Comparison of ENCODE assay signal across 16 cellular contexts in the genomic region with DNA sequence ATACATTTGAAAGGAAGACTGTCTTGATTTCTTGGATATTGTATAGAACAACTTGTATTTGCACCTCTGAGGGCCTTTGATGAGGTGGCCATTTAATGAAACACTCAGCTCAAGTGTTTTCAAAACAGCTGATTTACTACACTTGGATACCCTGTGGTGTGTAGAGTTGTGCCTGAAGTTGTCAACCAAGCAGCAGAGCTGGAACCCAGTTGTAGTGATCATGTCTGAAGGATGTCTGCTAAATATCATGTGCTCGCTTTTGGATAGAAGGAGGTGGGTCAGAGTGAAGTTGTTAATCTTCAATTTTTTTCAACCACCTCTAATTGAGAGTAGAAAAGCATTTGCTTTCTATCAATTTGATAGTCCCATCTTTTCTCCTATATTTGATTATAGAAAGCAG.
A peak's percentile ranks its signal among the peaks of the same experiment; 100 is the strongest.
DNase-seq lines count a peak whose midpoint lies in the region; ATAC-seq and TF ChIP-seq lines count a peak whose summit lies in the region.
"Had no signal": no experiment of that assay in that cellular context is flagged by ENCODE, and none has a peak within 500 bp of the region (broad histone marks: within the 10 kb centered on the region; RNA-seq: fewer than 3 reads in every experiment).

No MANE protein-coding gene starts in this region.

- no peak overlapping the region for H4K91ac ChIP-seq in IMR-90 (ENCODE audit: insufficient read depth, low read depth, low read length)

- CTCF ChIA-PET in activated CD8-positive, alpha-beta T cell treated with anti-CD3 and anti-CD28 coated beads, Interleukin-2, amount 10 ng/mL, durations not matched to agents 7 days and 5 days (lab: Charles Lee) = interaction anchor here (1.2 kb wide), 1 partner anchor 135 kb away, joined by 3 read pairs; no protein-coding TSS in a partner anchor
- CTCF ChIA-PET in activated CD8-positive, alpha-beta T cell treated with anti-CD3 and anti-CD28 coated beads for 36 hours (lab: Charles Lee) = interaction anchor here (1.8 kb wide), 1 partner anchor 10 kb away, joined by 4 read pairs; no protein-coding TSS in a partner anchor
- CTCF ChIA-PET in IMR-90 (lab: Yijun Ruan, JAX) = no interaction called here
- CTCF ChIA-PET in naive thymus-derived CD4-positive, alpha-beta T cell (lab: Charles Lee) = no interaction called here

- H3K79me1 ChIP-seq in IMR-90 (ENCODE audit: low read depth in 1 of 2, low read length in 2 of 2) = peaks cover 0 to 8% of the 10 kb centered on the region in 2 experiments; a peak in 2 of 4 replicates

- POLR2A ChIA-PET in activated CD8-positive, alpha-beta T cell treated with anti-CD3 and anti-CD28 coated beads, Interleukin-2, amount 10 ng/mL, durations not matched to agents 7 days and 5 days (lab: Charles Lee) = no interaction called here
- POLR2A ChIA-PET in activated CD8-positive, alpha-beta T cell treated with anti-CD3 and anti-CD28 coated beads for 36 hours (lab: Charles Lee) = no interaction called here
- POLR2A ChIA-PET in IMR-90 (lab: Charles Lee; ENCODE audit: unreplicated experiment) = no interaction called here
- POLR2A ChIA-PET in naive thymus-derived CD4-positive, alpha-beta T cell (lab: Charles Lee) = no interaction called here

- H3K27me3 ChIP-seq in CD4-positive, CD25-positive, alpha-beta regulatory T cell (ENCODE audit: control insufficient read depth, insufficient read depth, low read length) = no peaks in the 10 kb centered on the region
- no peaks in the 10 kb centered on the region for H3K27me3 ChIP-seq in IMR-90 (ENCODE audit: control insufficient read depth, insufficient read depth, low read length)
- H3K27me3 ChIP-seq in naive thymus-derived CD4-positive, alpha-beta T cell (ENCODE audit: control insufficient read depth in 2 of 2, insufficient read depth in 2 of 2, low read length in 2 of 2) = no peaks in the 10 kb centered on the region

- peaks cover 2% of the 10 kb centered on the region for H3K36me3 Mint-ChIP-seq in activated CD8-positive, alpha-beta T cell treated with anti-CD3 and anti-CD28 coated beads, Interleukin-2, amount 10 ng/mL, durations not matched to agents 7 days and 5 days (ENCODE audit: low read depth)
- H3K36me3 Mint-ChIP-seq in activated CD8-positive, alpha-beta T cell treated with anti-CD3 and anti-CD28 coated beads for 36 hours (ENCODE audit: low read depth) = no peaks in the 10 kb centered on the region
- no peaks in the 10 kb centered on the region for H3K36me3 Mint-ChIP-seq in CD4-positive, CD25-positive, alpha-beta regulatory T cell
- H3K36me3 Mint-ChIP-seq in naive thymus-derived CD4-positive, alpha-beta T cell = peaks cover 0 to 3% (median 0%) of the 10 kb centered on the region in 5 donors

- H3K27ac Mint-ChIP-seq in activated CD8-positive, alpha-beta T cell treated with anti-CD3 and anti-CD28 coated beads, Interleukin-2, amount 10 ng/mL, durations not matched to agents 7 days and 5 days = peak overlapping the region; percentile 94
- H3K27ac Mint-ChIP-seq in activated CD8-positive, alpha-beta T cell treated with anti-CD3 and anti-CD28 coated beads for 36 hours = no peak overlapping the region
- peak overlapping the region in 2 of 3 donors; percentile 84 to 89 for H3K27ac Mint-ChIP-seq in CD4-positive, CD25-positive, alpha-beta regulatory T cell
- peak overlapping the region in 3 of 9 donors; percentile 79 to 90 (median 86) for H3K27ac Mint-ChIP-seq in naive thymus-derived CD4-positive, alpha-beta T cell
- H3K27ac Mint-ChIP-seq: B cell had no signal

- H2AK9ac ChIP-seq in IMR-90 (replicated peaks; ENCODE audit: low read depth, low read length, poor library complexity) = no peak overlapping the region

- 0 out of 4 replicates have a peak overlapping the region, but pooled peaks of 1 of the 2 experiments have one; percentile 12 for H4K8ac ChIP-seq in IMR-90 (ENCODE audit: low read depth in 2 of 2, low read length in 2 of 2)

- H3K9me3 Mint-ChIP-seq in activated CD8-positive, alpha-beta T cell treated with anti-CD3 and anti-CD28 coated beads, Interleukin-2, amount 10 ng/mL, durations not matched to agents 7 days and 5 days (ENCODE audit: insufficient read depth) = no peaks in the 10 kb centered on the region
- H3K9me3 Mint-ChIP-seq in activated CD8-positive, alpha-beta T cell treated with anti-CD3 and anti-CD28 coated beads for 36 hours = no peaks in the 10 kb centered on the region
- H3K9me3 Mint-ChIP-seq in CD4-positive, CD25-positive, alpha-beta regulatory T cell = peaks cover 0 to 2% (median 0%) of the 10 kb centered on the region in 7 donors
- no peaks in the 10 kb centered on the region for H3K9me3 Mint-ChIP-seq in naive thymus-derived CD4-positive, alpha-beta T cell

- no peak for TF ChIP-seq CTCF in activated CD8-positive, alpha-beta T cell treated with anti-CD3 and anti-CD28 coated beads for 36 hours (IDR thresholded peaks at IDR 0.05)
- TF ChIP-seq CTCF in IMR-90 (conservative IDR thresholded peaks at IDR 0.05; ENCODE audit: low read depth, low read length) = no peak

- in situ Hi-C loops in IMR-90 (cut with MboI; ENCODE audit: low sequenced_read_pairs) = no loop called here

- peak overlapping the region; percentile 30; the same call in 1 of the 2 replicates for H2BK20ac ChIP-seq in IMR-90 (ENCODE audit: low read depth, low read length)

- no peak overlapping the region for H2AK5ac ChIP-seq in IMR-90 (ENCODE audit: low read depth, low read length)

- H2BK120ac ChIP-seq in IMR-90 (ENCODE audit: low read depth, low read length) = no peak overlapping the region; the same call in 1 of the 2 replicates

- no peaks in the 10 kb centered on the region for H3K9me3 ChIP-seq in CD4-positive, CD25-positive, alpha-beta regulatory T cell (ENCODE audit: control insufficient read depth in 2 of 2, low read length in 2 of 2)
- H3K9me3 ChIP-seq in IMR-90 (ENCODE audit: control insufficient read depth, insufficient read depth, low read length) = no peaks in the 10 kb centered on the region
- H3K9me3 ChIP-seq in naive thymus-derived CD4-positive, alpha-beta T cell (ENCODE audit: control insufficient read depth in 2 of 3, low read length in 3 of 3) = no peaks in the 10 kb centered on the region

- H3K4me3 ChIP-seq in CD4-positive, CD25-positive, alpha-beta regulatory T cell (ENCODE audit: low read depth, low read length) = no peak overlapping the region
- no peak overlapping the region for H3K4me3 ChIP-seq in IMR-90 (ENCODE audit: insufficient read depth, low read depth, low read length)
- H3K4me3 ChIP-seq in naive thymus-derived CD4-positive, alpha-beta T cell (ENCODE audit: low read length) = no peak overlapping the region

- H2BK15ac ChIP-seq in IMR-90 (ENCODE audit: low read depth, low read length) = peak overlapping the region; percentile 76; the same call in 1 of the 3 replicates

- no peak for DNase-seq in activated CD8-positive, alpha-beta T cell treated with anti-CD3 and anti-CD28 coated beads, Interleukin-2, amount 10 ng/mL, durations not matched to agents 7 days and 5 days
- no peak for DNase-seq in activated CD8-positive, alpha-beta T cell treated with anti-CD3 and anti-CD28 coated beads for 36 hours
- DNase-seq in CD4-positive, CD25-positive, alpha-beta regulatory T cell = no peak
- no peak for DNase-seq in IMR-90
- no peak for DNase-seq in naive thymus-derived CD4-positive, alpha-beta T cell
- DNase-seq in NCI-H524 (lab: John Stamatoyannopoulos, UW) = no peak
- DNase-seq: DMS153, H7, KG1, NCI-H1092, NCI-H1694 treated with DMSO at 0.1 percent for 48 hours, NCI-H2171, NCI-H82, SIG-M5 had no signal

- WGBS in IMR-90 (ENCODE audit: extremely low coverage in 2 of 2, insufficient read length in 1 of 2), 2 experiments = no CpG with 5 or more reads among the region's 1 CpG

- no peak overlapping the region for H2AFZ ChIP-seq in IMR-90 (replicated peaks; ENCODE audit: low read length, poor library complexity)

- no peak for ATAC-seq in activated CD8-positive, alpha-beta T cell treated with anti-CD3 and anti-CD28 coated beads, Interleukin-2, amount 10 ng/mL, durations not matched to agents 7 days and 5 days
- no peak for ATAC-seq in activated CD8-positive, alpha-beta T cell treated with anti-CD3 and anti-CD28 coated beads for 36 hours
- no peak for ATAC-seq in CD4-positive, CD25-positive, alpha-beta regulatory T cell (ENCODE audit: low read depth in 2 of 2)
- no peak for ATAC-seq in IMR-90 (ENCODE audit: low read depth)
- ATAC-seq in naive thymus-derived CD4-positive, alpha-beta T cell = no peak
- ATAC-seq in HG03025 (IDR thresholded peaks at IDR 0.05; ENCODE audit: low FRiP score, unreplicated experiment) = no peak

- H3K27ac ChIP-seq in CD4-positive, CD25-positive, alpha-beta regulatory T cell (ENCODE audit: insufficient read depth, low read length, poor library complexity, severe bottlenecking) = no peak overlapping the region
- H3K27ac ChIP-seq in IMR-90 (ENCODE audit: insufficient read depth, low read length) = no peak overlapping the region
- H3K27ac ChIP-seq in naive thymus-derived CD4-positive, alpha-beta T cell (ENCODE audit: low read depth, low read length) = no peak overlapping the region

- H2BK5ac ChIP-seq in IMR-90 (ENCODE audit: low read depth, low read length, poor library complexity, severe bottlenecking) = no peak overlapping the region

- no peak overlapping the region for H3K4me2 ChIP-seq in IMR-90 (ENCODE audit: low read depth, low read length)

- intact Hi-C loops in activated CD8-positive, alpha-beta T cell treated with anti-CD3 and anti-CD28 coated beads for 36 hours (cut with micrococcal nuclease) = no loop called here
- intact Hi-C loops in IMR-90 (cut with micrococcal nuclease) = no loop called here
- intact Hi-C loops in naive thymus-derived CD4-positive, alpha-beta T cell (cut with micrococcal nuclease) = loop anchor here in 1 of 2 donors (2.0 kb wide), 1 partner anchor 85 kb away; no protein-coding TSS in a partner anchor

- dilution Hi-C loops in IMR-90 (cut with HindIII; ENCODE audit: low sequenced_read_pairs, unreplicated experiment) = no loop called here

- H3K27me3 Mint-ChIP-seq in activated CD8-positive, alpha-beta T cell treated with anti-CD3 and anti-CD28 coated beads, Interleukin-2, amount 10 ng/mL, durations not matched to agents 7 days and 5 days (ENCODE audit: low read depth) = no peaks in the 10 kb centered on the region
- H3K27me3 Mint-ChIP-seq in activated CD8-positive, alpha-beta T cell treated with anti-CD3 and anti-CD28 coated beads for 36 hours = no peaks in the 10 kb centered on the region
- no peaks in the 10 kb centered on the region for H3K27me3 Mint-ChIP-seq in CD4-positive, CD25-positive, alpha-beta regulatory T cell
- no peaks in the 10 kb centered on the region for H3K27me3 Mint-ChIP-seq in naive thymus-derived CD4-positive, alpha-beta T cell
- H3K27me3 Mint-ChIP-seq: B cell had no signal

- H3K23ac ChIP-seq in IMR-90 (ENCODE audit: low read depth, low read length) = no peak overlapping the region

- H3K4ac ChIP-seq in IMR-90 (ENCODE audit: low read depth, low read length) = no peak overlapping the region

- H3K36me3 ChIP-seq in CD4-positive, CD25-positive, alpha-beta regulatory T cell (ENCODE audit: control insufficient read depth, insufficient read depth, low read length) = no peaks in the 10 kb centered on the region
- no peaks in the 10 kb centered on the region for H3K36me3 ChIP-seq in IMR-90 (ENCODE audit: control insufficient read depth, insufficient read depth, low read length)
- H3K36me3 ChIP-seq in naive thymus-derived CD4-positive, alpha-beta T cell (ENCODE audit: control insufficient read depth in 2 of 3, insufficient read depth in 3 of 3, low read length in 3 of 3) = no peaks in the 10 kb centered on the region

- H3K4me1 ChIP-seq in CD4-positive, CD25-positive, alpha-beta regulatory T cell (ENCODE audit: control insufficient read depth, insufficient read depth, low read length, poor library complexity, severe bottlenecking) = peaks cover 19% of the 10 kb centered on the region
- H3K4me1 ChIP-seq in IMR-90 (ENCODE audit: control insufficient read depth, insufficient read depth, low read length) = peaks cover 16% of the 10 kb centered on the region
- peaks cover 21 to 24% of the 10 kb centered on the region in 2 donors for H3K4me1 ChIP-seq in naive thymus-derived CD4-positive, alpha-beta T cell (ENCODE audit: control insufficient read depth in 2 of 2, insufficient read depth in 2 of 2, low read length in 2 of 2)

- peak overlapping the region; percentile 54; the same call in 1 of the 2 replicates for H3K14ac ChIP-seq in IMR-90 (replicated peaks; ENCODE audit: low read depth, low read length)

- H3K4me1 Mint-ChIP-seq in activated CD8-positive, alpha-beta T cell treated with anti-CD3 and anti-CD28 coated beads, Interleukin-2, amount 10 ng/mL, durations not matched to agents 7 days and 5 days (ENCODE audit: low read depth) = peaks cover 55% of the 10 kb centered on the region
- H3K4me1 Mint-ChIP-seq in activated CD8-positive, alpha-beta T cell treated with anti-CD3 and anti-CD28 coated beads for 36 hours (ENCODE audit: low read depth) = peaks cover 35% of the 10 kb centered on the region
- H3K4me1 Mint-ChIP-seq in CD4-positive, CD25-positive, alpha-beta regulatory T cell = peaks cover 16 to 33% (median 26%) of the 10 kb centered on the region in 4 donors
- peaks cover 28 to 52% (median 39%) of the 10 kb centered on the region in 7 donors for H3K4me1 Mint-ChIP-seq in naive thymus-derived CD4-positive, alpha-beta T cell

- no TSS peak for BruUV-seq in IMR-90 (replicated peaks; lab: Mats Ljungman, UMichigan)

- H3K56ac ChIP-seq in IMR-90 (ENCODE audit: extremely low read depth, insufficient read depth, low read length) = no peak overlapping the region

- no peak overlapping the region for H3K9ac ChIP-seq in IMR-90 (ENCODE audit: low read depth, low read length)

- H3K4me3 Mint-ChIP-seq in activated CD8-positive, alpha-beta T cell treated with anti-CD3 and anti-CD28 coated beads, Interleukin-2, amount 10 ng/mL, durations not matched to agents 7 days and 5 days = peak overlapping the region; percentile 55
- no peak overlapping the region for H3K4me3 Mint-ChIP-seq in activated CD8-positive, alpha-beta T cell treated with anti-CD3 and anti-CD28 coated beads for 36 hours
- H3K4me3 Mint-ChIP-seq in CD4-positive, CD25-positive, alpha-beta regulatory T cell = no peak overlapping the region
- H3K4me3 Mint-ChIP-seq in naive thymus-derived CD4-positive, alpha-beta T cell = peak overlapping the region in 9 of 10 donors; percentile 65 to 85 (median 79)
- H3K4me3 Mint-ChIP-seq: B cell had no signal

- no peak for TF ChIP-seq RAD21 in IMR-90 (IDR thresholded peaks at IDR 0.05; ENCODE audit: low read length)

- no peaks in the 10 kb centered on the region for H4K20me1 ChIP-seq in IMR-90 (ENCODE audit: insufficient read depth, low read length)

- no peak overlapping the region for H3K18ac ChIP-seq in IMR-90 (ENCODE audit: low read depth, low read length)

- H4K5ac ChIP-seq in IMR-90 (ENCODE audit: low read depth, low read length) = no peak overlapping the region; the same call in 1 of the 2 replicates

- H3K9me1 ChIP-seq in IMR-90 (ENCODE audit: insufficient read depth, low read length) = peaks cover 8% of the 10 kb centered on the region

- no peak for TF ChIP-seq POLR2A in IMR-90 (IDR thresholded peaks at IDR 0.05; ENCODE audit: low read depth, low read length)

Comparison
In these comparisons a context has a peak if more than half of its experiments do, and no peak if none do; other contexts are left out.
1. H3K4me3 Mint-ChIP-seq: peak in activated CD8-positive, alpha-beta T cell treated with anti-CD3 and anti-CD28 coated beads, Interleukin-2, amount 10 ng/mL, durations not matched to agents 7 days and 5 days (single experiment) and naive thymus-derived CD4-positive, alpha-beta T cell (9 of 10); none in activated CD8-positive, alpha-beta T cell treated with anti-CD3 and anti-CD28 coated beads for 36 hours (single experiment) and CD4-positive, CD25-positive, alpha-beta regulatory T cell (0 of 4).
2. CTCF ChIA-PET loops: an anchor here in activated CD8-positive, alpha-beta T cell treated with anti-CD3 and anti-CD28 coated beads, Interleukin-2, amount 10 ng/mL, durations not matched to agents 7 days and 5 days (1.2 kb wide) and activated CD8-positive, alpha-beta T cell treated with anti-CD3 and anti-CD28 coated beads for 36 hours (1.8 kb wide); none called in IMR-90 and naive thymus-derived CD4-positive, alpha-beta T cell.